Comparison of ENCODE assay signal across 12 cellular contexts in genomic region chr9:123568691-123569342, GRCh38.
DNase-seq lines count a peak whose midpoint lies in the region; ATAC-seq and TF ChIP-seq lines count a peak whose summit lies in the region.
"Had no signal": no experiment of that assay in that cellular context is flagged by ENCODE, and none has a peak within 500 bp of the region (broad histone marks: within the 10 kb centered on the region; RNA-seq: fewer than 3 reads in every experiment).

No MANE protein-coding gene starts in this region.

- DNase-seq in AG08395 (ENCODE audit: low spot score), result peak; percentile 43
- DNase-seq in NCI-H1092 (lab: John Stamatoyannopoulos, UW), result peak; percentile 18
- DNase-seq in chondrocyte (ENCODE audit: low spot score), result no peak
- no peak for DNase-seq in mesothelial cell of epicardium (ENCODE audit: low spot score in 2 of 2, unreplicated experiment in 2 of 2)
- no peak for DNase-seq in aorta
- no peak for DNase-seq in stimulated activated CD4-positive, alpha-beta T cell treated with anti-CD3 and anti-CD28 coated beads, Interleukin-4, amount 100 ng/mL, for 4 hours
- DNase-seq in T-helper 17 cell, result no peak
- DNase-seq: activated T-cell treated with anti-CD3 and anti-CD28 coated beads for 4 hours; CD8-positive, alpha-beta T cell; Karpas-422; occipital lobe had no signal

- H3K27me3 ChIP-seq in aorta (ENCODE audit: control insufficient read depth in 1 of 2, insufficient read depth in 2 of 2, low read length in 1 of 2), result no peaks in the 10 kb centered on the region

- intact Hi-C loops in aorta (cut with DNase I), result no loop called here

- H3K36me3 ChIP-seq in aorta (ENCODE audit: control insufficient read depth in 1 of 2, insufficient read depth in 2 of 2, low read length in 1 of 2), result no peaks in the 10 kb centered on the region

- H3K27ac Mint-ChIP-seq in chondrocyte (ENCODE audit: unreplicated experiment) (peak overlapping the region; percentile 39), mesothelial cell of epicardium (peak overlapping the region; percentile 60), T-helper 17 cell (no peak overlapping the region)
- H3K27ac Mint-ChIP-seq: CD8-positive, alpha-beta T cell had no signal

- no peak for TF ChIP-seq CTCF in chondrocyte (IDR thresholded peaks at IDR 0.05)
- TF ChIP-seq CTCF in mesothelial cell of epicardium (IDR thresholded peaks at IDR 0.05; ENCODE audit: unreplicated experiment), result no peak

- H3K4me3 ChIP-seq in aorta (ENCODE audit: low read length in 2 of 2), result no peak overlapping the region

- no peaks in the 10 kb centered on the region for H3K27me3 Mint-ChIP-seq in chondrocyte (ENCODE audit: low read depth)
- no peaks in the 10 kb centered on the region for H3K27me3 Mint-ChIP-seq in mesothelial cell of epicardium (ENCODE audit: low read depth)
- no peaks in the 10 kb centered on the region for H3K27me3 Mint-ChIP-seq in T-helper 17 cell

- H3K27ac ChIP-seq in aorta (ENCODE audit: low read depth in 1 of 2, low read length in 2 of 2), result no peak overlapping the region

- H3K9me3 Mint-ChIP-seq in chondrocyte (ENCODE audit: low read depth), result peaks cover 3% of the 10 kb centered on the region
- H3K9me3 Mint-ChIP-seq in mesothelial cell of epicardium, result peaks cover 11% of the 10 kb centered on the region
- H3K9me3 Mint-ChIP-seq: CD8-positive, alpha-beta T cell had no signal

- H3K4me3 Mint-ChIP-seq in chondrocyte (ENCODE audit: unreplicated experiment) (peak overlapping the region; percentile 11), mesothelial cell of epicardium (no peak overlapping the region), T-helper 17 cell (no peak overlapping the region)
- H3K4me3 Mint-ChIP-seq: CD8-positive, alpha-beta T cell had no signal

- H3K4me1 Mint-ChIP-seq in chondrocyte (ENCODE audit: low read depth) (peaks cover 16% of the 10 kb centered on the region), mesothelial cell of epicardium (peaks cover 13% of the 10 kb centered on the region), T-helper 17 cell (peaks cover 4% of the 10 kb centered on the region)

- peaks cover 0 to 2% of the 10 kb centered on the region in 2 donors for H3K4me1 ChIP-seq in aorta (ENCODE audit: control insufficient read depth in 1 of 2, insufficient read depth in 2 of 2, low read length in 2 of 2)

- WGBS in aorta, 2 donors, result 23 to 29% methylated on average over 12 of the region's 12 CpGs

- ATAC-seq in HG03378 (IDR thresholded peaks at IDR 0.05; ENCODE audit: unreplicated experiment) (no peak), aorta (ENCODE audit: low FRiP score) (no peak), T-helper 17 cell (no peak)
- ATAC-seq: CD8-positive, alpha-beta T cell had no signal

- no peaks in the 10 kb centered on the region for H3K9me3 ChIP-seq in aorta (ENCODE audit: control insufficient read depth, low read length)
- no peaks in the 10 kb centered on the region for H3K9me3 ChIP-seq in T-helper 17 cell (ENCODE audit: control insufficient read depth, low read length, poor library complexity, severe bottlenecking)

- no peaks in the 10 kb centered on the region for H3K36me3 Mint-ChIP-seq in chondrocyte (ENCODE audit: low read depth)
- H3K36me3 Mint-ChIP-seq in mesothelial cell of epicardium, result peaks cover 5% of the 10 kb centered on the region
- H3K36me3 Mint-ChIP-seq in T-helper 17 cell (ENCODE audit: low read depth), result peaks cover 6% of the 10 kb centered on the region

Comparison
In these comparisons a context has a peak if more than half of its experiments do, and no peak if none do; other contexts are left out.
1. DNase-seq: peak in AG08395 (single experiment) and NCI-H1092 (single experiment); none in chondrocyte (single experiment), mesothelial cell of epicardium (0 of 2), aorta (0 of 2), stimulated activated CD4-positive, alpha-beta T cell treated with anti-CD3 and anti-CD28 coated beads, Interleukin-4, amount 100 ng/mL, for 4 hours (0 of 2) and T-helper 17 cell (0 of 3).